Comparison of ENCODE assay signal across 9 cellular contexts in genomic region chr16:66927012-66927436, GRCh38. TPM values are rescaled to one million over a fixed set of nuclear protein-coding genes. Genes with fewer than 3 reads are reported as not detected.
DNase-seq lines count a peak whose midpoint lies in the region; ATAC-seq and TF ChIP-seq lines count a peak whose summit lies in the region.
"Had no signal": no experiment of that assay in that cellular context is flagged by ENCODE, and none has a peak within 500 bp of the region (broad histone marks: within the 10 kb centered on the region; RNA-seq: fewer than 3 reads in every experiment).

No MANE protein-coding gene starts in this region.

- H3K9me3 ChIP-seq in testis, result no peaks in the 10 kb centered on the region

- no peak for TF ChIP-seq POLR2A in testis (IDR thresholded peaks at IDR 0.05)

- H3K4me1 ChIP-seq in rectal smooth muscle tissue (ENCODE audit: control insufficient read depth, insufficient read depth, low read length), result peaks cover 12% of the 10 kb centered on the region
- peaks cover 22% of the 10 kb centered on the region for H3K4me1 ChIP-seq in testis

- H3K36me3 ChIP-seq in rectal smooth muscle tissue (ENCODE audit: control insufficient read depth, insufficient read depth, low read length) (no peaks in the 10 kb centered on the region), testis (ENCODE audit: low read depth, missing control alignments) (no peaks in the 10 kb centered on the region)

- ATAC-seq in natural killer cell treated with Interleukin-12 subunit alpha and Interleukin-12 subunit beta and Interleukin-15 and Interleukin-18, amount 100 ng/mL, for 72 hours, result no peak

- H3K9ac ChIP-seq in rectal smooth muscle tissue (ENCODE audit: low read length), result no peak overlapping the region

- intact Hi-C loops in testis (cut with DNase I; ENCODE audit: low total_unique reads), result no loop called here

- no peak overlapping the region for H3K27ac Mint-ChIP-seq in natural killer cell treated with Interleukin-12 subunit alpha and Interleukin-12 subunit beta and Interleukin-15 and Interleukin-18, amount 100 ng/mL, for 72 hours

- H3K27ac ChIP-seq in rectal smooth muscle tissue (ENCODE audit: low read depth, low read length), result peak overlapping the region; percentile 87
- H3K27ac ChIP-seq in testis, result no peak overlapping the region

- H3K36me3 Mint-ChIP-seq in natural killer cell treated with Interleukin-12 subunit alpha and Interleukin-12 subunit beta and Interleukin-15 and Interleukin-18, amount 100 ng/mL, for 72 hours, result no peaks in the 10 kb centered on the region

- WGBS in testis, 2 donors, result 69% methylated on average over 2 of the region's 2 CpGs; no CpG with 5 or more reads in 1 of the 2 donors

- DNase-seq in GM04504 (ENCODE audit: low read depth) (peak; percentile 83), NCI-H2196 (lab: John Stamatoyannopoulos, UW; ENCODE audit: unreplicated experiment) (peak; percentile 54), epithelial cell of esophagus (ENCODE audit: low read depth) (peak; percentile 51), DMS153 (lab: John Stamatoyannopoulos, UW) (no peak), testis (no peak), T-helper 2 cell (no peak)
- no peak for DNase-seq in natural killer cell treated with Interleukin-12 subunit alpha and Interleukin-12 subunit beta and Interleukin-15 and Interleukin-18, amount 100 ng/mL, for 72 hours (ENCODE audit: low spot score)

- no peaks in the 10 kb centered on the region for H3K9me3 Mint-ChIP-seq in natural killer cell treated with Interleukin-12 subunit alpha and Interleukin-12 subunit beta and Interleukin-15 and Interleukin-18, amount 100 ng/mL, for 72 hours

- no peak overlapping the region for H3K4me3 ChIP-seq in epithelial cell of esophagus (ENCODE audit: low read length)
- no peak overlapping the region for H3K4me3 ChIP-seq in rectal smooth muscle tissue (ENCODE audit: low read length)
- H3K4me3 ChIP-seq in testis, result no peak overlapping the region

- peaks cover 8 to 9% of the 10 kb centered on the region in 2 donors for H3K27me3 Mint-ChIP-seq in natural killer cell treated with Interleukin-12 subunit alpha and Interleukin-12 subunit beta and Interleukin-15 and Interleukin-18, amount 100 ng/mL, for 72 hours

- TF ChIP-seq CTCF in epithelial cell of esophagus (IDR thresholded peaks at IDR 0.05; ENCODE audit: insufficient read depth, low read depth, low read length, missing control alignments) (no peak), testis (IDR thresholded peaks at IDR 0.05) (no peak)

- H3K27me3 ChIP-seq in rectal smooth muscle tissue (ENCODE audit: control insufficient read depth, insufficient read depth, low read length), result no peaks in the 10 kb centered on the region
- H3K27me3 ChIP-seq in testis, result no peaks in the 10 kb centered on the region

- no peak overlapping the region for H3K4me3 Mint-ChIP-seq in natural killer cell treated with Interleukin-12 subunit alpha and Interleukin-12 subunit beta and Interleukin-15 and Interleukin-18, amount 100 ng/mL, for 72 hours

- H3K4me1 Mint-ChIP-seq in natural killer cell treated with Interleukin-12 subunit alpha and Interleukin-12 subunit beta and Interleukin-15 and Interleukin-18, amount 100 ng/mL, for 72 hours (ENCODE audit: low read depth in 2 of 2), result peaks cover 15 to 38% of the 10 kb centered on the region in 2 donors

RNA-seq across cellular contexts. Expression of gene RRAD, which starts 1.7 kb away (rescaled TPM):
- 10 to 100 TPM; 12.4 to 19.4 TPM for total RNA-seq in testis
- polyA plus RNA-seq in testis (ENCODE audit: insufficient read depth, low read depth, low replicate concordance), result 9.1 TPM
- total RNA-seq in natural killer cell treated with Interleukin-12 subunit alpha and Interleukin-12 subunit beta and Interleukin-15 and Interleukin-18, amount 100 ng/mL, for 72 hours, result 10 to 100 TPM in 1 of 2 donors, 1 to 10 TPM in 1; 2.3 to 12.8 TPM

RNA-seq across cellular contexts. Expression of gene CIAO2B, which starts 7.2 kb away (rescaled TPM):
- 100 to 1,000 TPM; 113 to 179 TPM for total RNA-seq in testis
- polyA plus RNA-seq in testis (ENCODE audit: insufficient read depth, low read depth, low replicate concordance), result 145 TPM
- total RNA-seq in natural killer cell treated with Interleukin-12 subunit alpha and Interleukin-12 subunit beta and Interleukin-15 and Interleukin-18, amount 100 ng/mL, for 72 hours, result 100 to 1,000 TPM; 147 to 153 TPM

RNA-seq across cellular contexts. Expression of gene CES2, which starts 8.3 kb away (rescaled TPM):
- total RNA-seq in testis, result 10 to 100 TPM; 49.1 to 51.9 TPM
- polyA plus RNA-seq in testis (ENCODE audit: insufficient read depth, low read depth, low replicate concordance), result 34.4 TPM
- total RNA-seq in natural killer cell treated with Interleukin-12 subunit alpha and Interleukin-12 subunit beta and Interleukin-15 and Interleukin-18, amount 100 ng/mL, for 72 hours, result 10 to 100 TPM; 27.7 to 36.7 TPM

RNA-seq across cellular contexts. Expression of gene CDH16, which starts 8.3 kb away (rescaled TPM):
- under 1 TPM; 0.31 to 0.39 TPM for total RNA-seq in testis
- polyA plus RNA-seq in testis (ENCODE audit: insufficient read depth, low read depth, low replicate concordance), result 2.7 TPM
- total RNA-seq in natural killer cell treated with Interleukin-12 subunit alpha and Interleukin-12 subunit beta and Interleukin-15 and Interleukin-18, amount 100 ng/mL, for 72 hours, result not detected
- total RNA-seq: endothelial cell of umbilical vein had no signal
- polyA plus RNA-seq: endothelial cell of umbilical vein had no signal

RNA-seq across cellular contexts. Expression of gene CES3, which starts 34.0 kb away (rescaled TPM):
- 1 to 10 TPM; 4.1 to 4.5 TPM for total RNA-seq in testis
- polyA plus RNA-seq in testis (ENCODE audit: insufficient read depth, low read depth, low replicate concordance), result 1.5 TPM
- 1 to 10 TPM in 1 of 2 donors, not detected in 1; 1.6 TPM for total RNA-seq in natural killer cell treated with Interleukin-12 subunit alpha and Interleukin-12 subunit beta and Interleukin-15 and Interleukin-18, amount 100 ng/mL, for 72 hours
- total RNA-seq: endothelial cell of umbilical vein had no signal

Comparison
In these comparisons a context has a peak if more than half of its experiments do, and no peak if none do; other contexts are left out.
1. DNase-seq: peak in GM04504 (single experiment), NCI-H2196 (single experiment) and epithelial cell of esophagus (single experiment); none in DMS153 (single experiment), testis (single experiment), T-helper 2 cell (0 of 5) and natural killer cell treated with Interleukin-12 subunit alpha and Interleukin-12 subunit beta and Interleukin-15 and Interleukin-18, amount 100 ng/mL, for 72 hours (single experiment).